17 cellular contexts compared by ENCODE assay signal in genomic region chr13:50248537-50249521, GRCh38.
DNase-seq lines count a peak whose midpoint lies in the region; ATAC-seq and TF ChIP-seq lines count a peak whose summit lies in the region.
"Had no signal": no experiment of that assay in that cellular context is flagged by ENCODE, and none has a peak within 500 bp of the region (broad histone marks: within the 10 kb centered on the region; RNA-seq: fewer than 3 reads in every experiment).

No MANE protein-coding gene starts in this region.

- DNase-seq in DND-41 (peak; percentile 59), chondrocyte (ENCODE audit: low spot score) (no peak), retina (peak; percentile 65), NCI-H1417 treated with DMSO at 0.1 percent for 48 hours (lab: John Stamatoyannopoulos, UW) (no peak)
- DNase-seq: activated naive CD4-positive, alpha-beta T cell treated with Interleukin-2 at 50 U/mL for 16 hours; cortex of kidney; NCI-H1092 treated with DMSO at 0.1 percent for 48 hours; NCI-H2171; NCI-H774; right lobe of liver; stimulated activated CD4-positive, alpha-beta T cell treated with anti-CD3 and anti-CD28 coated beads, Interleukin-2, amount 100 ng/mL, for 24 hours; substantia nigra had no signal

- H3K9me3 Mint-ChIP-seq in chondrocyte (ENCODE audit: low read depth) = peaks cover 3% of the 10 kb centered on the region

- peak overlapping the region; percentile 88 for H3K27ac ChIP-seq in DND-41 (ENCODE audit: low read length)
- no peak overlapping the region for H3K27ac ChIP-seq in OCI-LY3 (ENCODE audit: low read length)
- H3K27ac ChIP-seq: epithelial cell of prostate, neutrophil, right lobe of liver had no signal

- H3K4me3 ChIP-seq in DND-41 (ENCODE audit: low read depth in 1 of 2, low read length in 2 of 2) = no peak overlapping the region
- peak overlapping the region; percentile 0; the same call in 1 of the 2 replicates for H3K4me3 ChIP-seq in OCI-LY3 (ENCODE audit: low read length)
- H3K4me3 ChIP-seq: right lobe of liver had no signal

- TF ChIP-seq CTCF in DND-41 (IDR thresholded peaks at IDR 0.05; ENCODE audit: borderline replicate concordance, extremely low read depth, low read length, poor library complexity, severe bottlenecking) (peak; percentile 39), OCI-LY3 (IDR thresholded peaks at IDR 0.05; ENCODE audit: low read depth, low read length) (peak; percentile 24; the same call in 1 of the 2 replicates), chondrocyte (IDR thresholded peaks at IDR 0.05) (peak; percentile 15)

- H3K27me3 ChIP-seq in DND-41 (ENCODE audit: insufficient read depth, low read length, poor library complexity) = no peaks in the 10 kb centered on the region
- peaks cover 49% of the 10 kb centered on the region for H3K27me3 ChIP-seq in OCI-LY3 (ENCODE audit: low read depth, low read length)
- H3K27me3 ChIP-seq: neutrophil, right lobe of liver had no signal

- H3K9me3 ChIP-seq in DND-41 (ENCODE audit: insufficient read depth, low read length, severe bottlenecking) = no peaks in the 10 kb centered on the region
- H3K9me3 ChIP-seq in OCI-LY3 (ENCODE audit: insufficient read depth, low read length) = no peaks in the 10 kb centered on the region
- H3K9me3 ChIP-seq: neutrophil, right lobe of liver had no signal

- no peaks in the 10 kb centered on the region for H3K36me3 ChIP-seq in DND-41 (ENCODE audit: insufficient read depth, low read length)
- H3K36me3 ChIP-seq in OCI-LY3 (replicated peaks; ENCODE audit: low read depth, low read length) = no peaks in the 10 kb centered on the region
- H3K36me3 ChIP-seq: neutrophil, right lobe of liver had no signal

- H3K4me2 ChIP-seq in DND-41 (ENCODE audit: insufficient read depth, low read length) (peak overlapping the region; percentile 23), OCI-LY3 (ENCODE audit: low read length) (peak overlapping the region; percentile 34)

- H3K4me1 ChIP-seq in DND-41 (ENCODE audit: insufficient read depth, low read length) (peaks cover 24% of the 10 kb centered on the region), OCI-LY3 (ENCODE audit: low read length) (peaks cover 53% of the 10 kb centered on the region)

- peak; percentile 92 for ATAC-seq in DND-41 (ENCODE audit: insufficient read depth, low read depth)
- ATAC-seq in GM18861 (IDR thresholded peaks at IDR 0.05; ENCODE audit: unreplicated experiment) = no peak
- no peak for ATAC-seq in HG03571 (IDR thresholded peaks at IDR 0.05; ENCODE audit: unreplicated experiment)
- ATAC-seq: right lobe of liver had no signal

- H2AFZ ChIP-seq in DND-41 (ENCODE audit: low read depth, low read length) (peak overlapping the region; percentile 76), OCI-LY3 (ENCODE audit: low read depth, low read length) (no peak overlapping the region)

- H3K4me1 Mint-ChIP-seq in chondrocyte (ENCODE audit: low read depth) = peaks cover 25% of the 10 kb centered on the region

- H3K27me3 Mint-ChIP-seq in chondrocyte (ENCODE audit: low read depth) = no peaks in the 10 kb centered on the region

- H3K79me2 ChIP-seq in DND-41 (ENCODE audit: insufficient read depth, low read length) (no peaks in the 10 kb centered on the region), OCI-LY3 (ENCODE audit: low read length) (no peaks in the 10 kb centered on the region)

- peak overlapping the region; percentile 14; the same call in 1 of the 2 replicates for H3K9ac ChIP-seq in DND-41 (ENCODE audit: low read depth, low read length)
- no peak overlapping the region for H3K9ac ChIP-seq in OCI-LY3 (ENCODE audit: low read length)

- H4K20me1 ChIP-seq in DND-41 (ENCODE audit: insufficient read depth, low read length) (no peaks in the 10 kb centered on the region), OCI-LY3 (ENCODE audit: insufficient read depth, low read length) (peaks cover 6% of the 10 kb centered on the region; the same call in 1 of the 2 replicates)

- H3K4me3 Mint-ChIP-seq in chondrocyte (ENCODE audit: unreplicated experiment) = no peak overlapping the region

- H3K27ac Mint-ChIP-seq in chondrocyte (ENCODE audit: unreplicated experiment) = no peak overlapping the region

- H3K36me3 Mint-ChIP-seq in chondrocyte (ENCODE audit: low read depth) = peaks cover 3% of the 10 kb centered on the region

Comparison
In these comparisons a context has a peak if more than half of its experiments do, and no peak if none do; other contexts are left out.
1. DNase-seq: peak in DND-41 (single experiment) and retina (single experiment); none in chondrocyte (single experiment) and NCI-H1417 treated with DMSO at 0.1 percent for 48 hours (single experiment).
2. Peak in every context shown above with its lines, with median percentiles within 50 percentile points of each other: CTCF ChIP-seq.